ENCODE assay signal across 16 cellular contexts in the genomic region with DNA sequence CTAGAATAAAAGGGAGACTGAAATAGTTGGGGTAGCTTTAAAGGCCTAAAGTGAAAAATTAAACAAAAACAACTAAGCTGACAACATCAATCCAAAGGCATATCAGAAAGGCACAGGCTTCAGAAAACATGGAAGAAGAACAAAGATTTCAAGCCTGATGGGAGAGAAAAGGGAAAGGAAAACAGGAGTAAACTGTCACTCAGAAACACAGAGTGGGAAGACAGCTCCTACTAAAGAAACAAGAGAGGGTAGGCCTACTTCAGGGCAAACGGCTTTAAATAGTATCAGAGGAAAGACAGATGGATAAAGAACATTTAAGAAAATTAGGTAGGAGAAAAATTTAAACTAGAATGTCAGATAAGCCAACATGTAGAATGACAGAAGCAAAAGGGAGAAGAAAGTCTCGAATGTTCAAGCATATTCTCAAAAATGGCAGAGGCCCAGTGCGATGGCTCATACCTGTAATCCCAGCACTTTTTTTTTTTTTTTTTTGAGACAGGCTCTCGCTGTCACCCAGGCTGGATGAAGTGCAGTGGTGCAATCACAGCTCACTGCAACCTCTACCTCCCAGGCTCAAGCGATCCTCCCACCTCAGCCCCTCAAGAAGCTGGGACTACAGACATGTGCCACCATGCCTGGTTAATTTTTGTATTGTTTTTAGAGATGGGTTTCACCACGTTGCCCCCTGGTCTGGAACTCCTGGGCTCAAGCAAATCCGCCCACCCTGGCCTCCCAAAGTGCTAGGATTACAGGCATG. TPM values are rescaled to one million over a fixed set of nuclear protein-coding genes. Genes with fewer than 3 reads are reported as not detected.
DNase-seq lines count a peak whose midpoint lies in the region; ATAC-seq, FAIRE-seq and TF ChIP-seq lines count a peak whose summit lies in the region.
"Had no signal": no experiment of that assay in that cellular context is flagged by ENCODE, and none has a peak within 500 bp of the region (broad histone marks: within the 10 kb centered on the region; RNA-seq: fewer than 3 reads in every experiment).

No MANE protein-coding gene starts in this region.

- no peak for FAIRE-seq in pancreas (lab: Jason Lieb, UNC)
- FAIRE-seq: GM12891 had no signal

- H3K4me1 Mint-ChIP-seq in Calu3 (ENCODE audit: low read depth, unreplicated experiment) (peaks cover 48% of the 10 kb centered on the region), nephron (peaks cover 47% of the 10 kb centered on the region)
- peaks cover 56% of the 10 kb centered on the region for H3K4me1 Mint-ChIP-seq in central memory CD8-positive, alpha-beta T cell

- no peak overlapping the region for H3K4me3 ChIP-seq in BLaER1
- H3K4me3 ChIP-seq in pancreas: no peak overlapping the region
- H3K4me3 ChIP-seq: lung had no signal

- H3K4me3 Mint-ChIP-seq in Calu3 (ENCODE audit: low read depth, unreplicated experiment): peak overlapping the region; percentile 22
- H3K4me3 Mint-ChIP-seq in central memory CD8-positive, alpha-beta T cell: peak overlapping the region; percentile 23
- H3K4me3 Mint-ChIP-seq in nephron: peak overlapping the region; percentile 5 to 16 (median 10)

- H3K27ac ChIP-seq in BLaER1: peak overlapping the region; percentile 11; the same call in 1 of the 2 replicates
- no peak overlapping the region for H3K27ac ChIP-seq in pancreas

- intact Hi-C loops in Calu3 (cut with micrococcal nuclease; ENCODE audit: unreplicated experiment) (loop anchor here (5.0 kb wide), 1 partner anchor 178 kb away; no protein-coding TSS in a partner anchor), pancreas (cut with DNase I) (loop anchor here in 1 of 3 donors (10.0 kb wide), 1 partner anchor 50 kb away; no protein-coding TSS in a partner anchor)

- TF ChIP-seq CTCF in Calu3 (IDR thresholded peaks at IDR 0.05; ENCODE audit: unreplicated experiment) (no peak), nephron (IDR thresholded peaks at IDR 0.05; ENCODE audit: unreplicated experiment in 3 of 3) (no peak), pancreas (IDR thresholded peaks at IDR 0.05) (no peak)

- peaks cover 100% of the 10 kb centered on the region for H4K20me1 ChIP-seq in BLaER1

- H3K4me1 ChIP-seq in BLaER1 (peaks cover 93% of the 10 kb centered on the region), pancreas (peaks cover 5 to 58% (median 26%) of the 10 kb centered on the region in 3 donors)

- DNase-seq in Calu3 (no peak), DMS153 (lab: John Stamatoyannopoulos, UW) (no peak), pancreas (no peak), NCI-H2227 treated with DMSO at 0.1 percent for 48 hours (lab: John Stamatoyannopoulos, UW) (no peak), DMS79 (lab: John Stamatoyannopoulos, UW) (no peak)
- no peak for DNase-seq in central memory CD8-positive, alpha-beta T cell (ENCODE audit: low spot score in 2 of 2)
- DNase-seq: activated T-cell treated with anti-CD3 and anti-CD28 coated beads, Interleukin-2, amount 50 U/mL, for 48 hours; anterior cingulate cortex; NCI-H2029 treated with DMSO at 0.1 percent for 48 hours; NCI-H82; occipital lobe; stimulated activated CD4-positive, alpha-beta T cell treated with anti-CD3 and anti-CD28 coated beads, Interleukin-15, amount 100 ng/mL, for 24 hours had no signal

- H3K27ac Mint-ChIP-seq in Calu3 (ENCODE audit: unreplicated experiment) (peak overlapping the region; percentile 56), nephron (peak overlapping the region; percentile 33 to 62 (median 43))
- H3K27ac Mint-ChIP-seq in central memory CD8-positive, alpha-beta T cell (ENCODE audit: low read depth): no peak overlapping the region

- H3K9me3 Mint-ChIP-seq in Calu3 (ENCODE audit: low read depth, unreplicated experiment) (no peaks in the 10 kb centered on the region), nephron (no peaks in the 10 kb centered on the region)
- no peaks in the 10 kb centered on the region for H3K9me3 Mint-ChIP-seq in central memory CD8-positive, alpha-beta T cell

- no TSS peak for BruUV-seq in Calu3 (replicated peaks; lab: Mats Ljungman, UMichigan)

- H3K4me2 ChIP-seq in BLaER1: peak overlapping the region; percentile 90

- H3K27me3 ChIP-seq in BLaER1 (no peaks in the 10 kb centered on the region), pancreas (no peaks in the 10 kb centered on the region)

- H3K27me3 Mint-ChIP-seq in Calu3 (ENCODE audit: unreplicated experiment) (no peaks in the 10 kb centered on the region), nephron (ENCODE audit: low read depth) (no peaks in the 10 kb centered on the region)
- H3K27me3 Mint-ChIP-seq in central memory CD8-positive, alpha-beta T cell: no peaks in the 10 kb centered on the region

- no peak overlapping the region for H3K9ac ChIP-seq in BLaER1

- no peak for ATAC-seq in central memory CD8-positive, alpha-beta T cell (replicated peaks; ENCODE audit: extremely low read depth, poor library complexity, severe bottlenecking)
- no peak for ATAC-seq in pancreas

- CTCF ChIA-PET in Calu3 (lab: Charles Lee): interaction anchor here (0.6 to 1.3 kb wide), 7 partner anchors 9 to 1894 kb away, joined by 3 to 4 read pairs (median 3); no protein-coding TSS in a partner anchor

- H3K9me3 ChIP-seq in BLaER1: no peaks in the 10 kb centered on the region
- H3K9me3 ChIP-seq in pancreas: no peaks in the 10 kb centered on the region

- H3K36me3 ChIP-seq in BLaER1 (peaks cover 28% of the 10 kb centered on the region), pancreas (no peaks in the 10 kb centered on the region)

- WGBS in pancreas, 2 donors: 79 to 86% methylated on average over 7 of the region's 7 CpGs

- H3K36me3 Mint-ChIP-seq in Calu3 (ENCODE audit: insufficient read depth, unreplicated experiment) (peaks cover 17% of the 10 kb centered on the region), nephron (ENCODE audit: low read depth) (peaks cover 26% of the 10 kb centered on the region)
- peaks cover 10% of the 10 kb centered on the region for H3K36me3 Mint-ChIP-seq in central memory CD8-positive, alpha-beta T cell (ENCODE audit: insufficient read depth)

RNA-seq across cellular contexts. Expression of gene EGLN1, which starts 7.6 kb away (rescaled TPM):
- total RNA-seq in Calu3 (2022): 33.3 and 34.9 TPM in 2 replicates
- 10 to 100 TPM; 14.0 to 27.0 (median 19.6) TPM for total RNA-seq in pancreas
- 1 to 10 TPM; 6.8 to 10.0 TPM for polyA plus RNA-seq in pancreas
